Comparison of ENCODE assay signal across 11 cellular contexts in genomic region chr11:2466869-2467694, GRCh38. TPM values are rescaled to one million over a fixed set of nuclear protein-coding genes. Genes with fewer than 3 reads are reported as not detected.
A peak's percentile ranks its signal among the peaks of the same experiment; 100 is the strongest.
DNase-seq lines count a peak whose midpoint lies in the region; ATAC-seq, FAIRE-seq and TF ChIP-seq lines count a peak whose summit lies in the region.
"Had no signal": no experiment of that assay in that cellular context is flagged by ENCODE, and none has a peak within 500 bp of the region (broad histone marks: within the 10 kb centered on the region; RNA-seq: fewer than 3 reads in every experiment).

No MANE protein-coding gene starts in this region.

- FAIRE-seq in K562 (lab: Jason Lieb, UNC) = no peak
- FAIRE-seq: endothelial cell of umbilical vein, GM19239 had no signal

- peaks cover 0 to 23% of the 10 kb centered on the region in 2 experiments; a peak in 2 of 5 replicates for H3K4me1 ChIP-seq in K562 (replicated peaks in 1 of 2; ENCODE audit: control insufficient read depth in 2 of 2, insufficient read depth in 2 of 2, low read length in 2 of 2)

- peak overlapping the region in 1 of 2 experiments; percentile 52; a peak in 2 of 4 replicates for H3K9ac ChIP-seq in K562 (ENCODE audit: insufficient read depth in 1 of 2, low read depth in 2 of 2, low read length in 2 of 2)

- no TSS peak for BruUV-seq in K562 (replicated peaks; lab: Mats Ljungman, UMichigan)

- H3K4me1 Mint-ChIP-seq in stimulated activated naive CD8-positive, alpha-beta T cell treated with anti-CD3 and anti-CD28 coated beads, Interleukin-15, Interleukin-2, amounts not matched to agents 100 ng/mL and 50 ng/mL, for 24 hours (ENCODE audit: low read depth) = peaks cover 44% of the 10 kb centered on the region

- no peaks in the 10 kb centered on the region for H3K9me3 ChIP-seq in K562 (replicated peaks; ENCODE audit: control insufficient read depth, insufficient read depth, low read depth, low read length)

- WGBS in K562 (ENCODE audit: insufficient coverage, low coverage, missing lambda C conversion rate) = 9% methylated on average over 16 of the region's 16 CpGs

- H2AFZ ChIP-seq in K562 (ENCODE audit: low read depth, low read length) = no peak overlapping the region

- TF ChIP-seq RAD21 in K562 (CRISPR knock-in tag; conservative IDR thresholded peaks at IDR 0.05 in 1 of 2, IDR thresholded peaks at IDR 0.05 in 1 of 2) = no peak

- CTCF ChIA-PET in K562 (lab: Yijun Ruan, JAX; ENCODE audit: low intra/inter-chr PET ratio) = no interaction called here

- peak; percentile 77 for DNase-seq in activated CD8-positive, alpha-beta memory T cell treated with anti-CD3 and anti-CD28 coated beads for 24 hours
- no peak for DNase-seq in activated CD8-positive, alpha-beta memory T cell treated with anti-CD3 and anti-CD28 coated beads, Interleukin-2, amount 50 U/mL, for 4 hours
- peak in 3 of 5 donors; percentile 39 to 79 (median 39) for DNase-seq in T-helper 1 cell
- peak in 2 of 4 experiments; percentile 5 to 10 for DNase-seq in K562 (ENCODE audit: extremely low read depth in 1 of 4, low spot score in 3 of 4)
- DNase-seq in NCI-H82 (lab: John Stamatoyannopoulos, UW) = no peak
- DNase-seq in NCI-H748 treated with DMSO at 0.1 percent for 48 hours (lab: John Stamatoyannopoulos, UW) = no peak

- H3K4me2 ChIP-seq in K562 (ENCODE audit: insufficient read depth, low read length) = no peak overlapping the region

- peaks cover 2% of the 10 kb centered on the region for H3K9me1 ChIP-seq in K562 (ENCODE audit: control insufficient read depth, insufficient read depth, low read length)

- TF ChIP-seq POLR2A in K562 (conservative IDR thresholded peaks at IDR 0.05) = no peak

- intact Hi-C loops in K562 (cut with micrococcal nuclease) = no loop called here

- no peak for TF ChIP-seq CTCF in K562 (IDR thresholded peaks at IDR 0.05 in 2 of 3, conservative IDR thresholded peaks at IDR 0.05 in 1 of 3; ENCODE audit: insufficient read depth in 2 of 3, low read depth in 1 of 3, low read length in 3 of 3)

- no peaks in the 10 kb centered on the region for H3K9me3 Mint-ChIP-seq in stimulated activated naive CD8-positive, alpha-beta T cell treated with anti-CD3 and anti-CD28 coated beads, Interleukin-15, Interleukin-2, amounts not matched to agents 100 ng/mL and 50 ng/mL, for 24 hours

- no peaks in the 10 kb centered on the region for H3K36me3 Mint-ChIP-seq in stimulated activated naive CD8-positive, alpha-beta T cell treated with anti-CD3 and anti-CD28 coated beads, Interleukin-15, Interleukin-2, amounts not matched to agents 100 ng/mL and 50 ng/mL, for 24 hours (ENCODE audit: low read depth)

- peak overlapping the region; percentile 5 for H3K4me3 Mint-ChIP-seq in stimulated activated naive CD8-positive, alpha-beta T cell treated with anti-CD3 and anti-CD28 coated beads, Interleukin-15, Interleukin-2, amounts not matched to agents 100 ng/mL and 50 ng/mL, for 24 hours

- POLR2A ChIA-PET in K562 (lab: Yijun Ruan, JAX) = no interaction called here

- H3K79me2 ChIP-seq in K562 (ENCODE audit: control insufficient read depth, insufficient read depth, low read length) = no peaks in the 10 kb centered on the region

- H3K27me3 ChIP-seq in K562 (ENCODE audit: control insufficient read depth in 2 of 2, insufficient read depth in 2 of 2, low read length in 2 of 2) = peaks cover 17 to 74% of the 10 kb centered on the region in 2 experiments; a peak in 4 of 5 replicates

- no peak overlapping the region for H3K27ac Mint-ChIP-seq in stimulated activated naive CD8-positive, alpha-beta T cell treated with anti-CD3 and anti-CD28 coated beads, Interleukin-15, Interleukin-2, amounts not matched to agents 100 ng/mL and 50 ng/mL, for 24 hours

- no peaks in the 10 kb centered on the region for H3K36me3 ChIP-seq in K562 (ENCODE audit: control insufficient read depth, insufficient read depth, low read length)

- no peak for TF ChIP-seq EP300 in K562 (IDR thresholded peaks at IDR 0.05; ENCODE audit: low read length)

- ATAC-seq in K562 (peak; percentile 39; the same call in 2 of the 3 replicates), GM21723 (IDR thresholded peaks at IDR 0.05; ENCODE audit: unreplicated experiment) (no peak)

- H3K4me3 ChIP-seq in K562 = no peak overlapping the region

- H3K27me3 Mint-ChIP-seq in stimulated activated naive CD8-positive, alpha-beta T cell treated with anti-CD3 and anti-CD28 coated beads, Interleukin-15, Interleukin-2, amounts not matched to agents 100 ng/mL and 50 ng/mL, for 24 hours = no peaks in the 10 kb centered on the region

- 0 out of 2 replicates have a peak, but pooled peaks cover 3% of the 10 kb centered on the region for H4K20me1 ChIP-seq in K562 (replicated peaks; ENCODE audit: control insufficient read depth, insufficient read depth, low read length)

- in situ Hi-C loops in K562 (cut with MboI) = no loop called here

- H3K27ac ChIP-seq in K562 (ENCODE audit: extremely low read depth, low read depth, low read length) = no peak overlapping the region

TF ChIP-seq in K562, 482 proteins besides CTCF, POLR2A, EP300 and RAD21 (continues in another document):
- TF ChIP-seq ATF4 (CRISPR knock-in tag; IDR thresholded peaks at IDR 0.05) = no peak
- TF ChIP-seq TFAP4 (CRISPR knock-in tag; IDR thresholded peaks at IDR 0.05; ENCODE audit: borderline replicate concordance) = peak; percentile 59; the same call in 1 of the 2 replicates
- peak; percentile 58 for TF ChIP-seq GABPA (tag; conservative IDR thresholded peaks at IDR 0.05; ENCODE audit: low read depth)
- TF ChIP-seq BRCA1 (IDR thresholded peaks at IDR 0.05) = no peak
- no peak for TF ChIP-seq BRCA1 (CRISPR knock-in tag; IDR thresholded peaks at IDR 0.05)
- TF ChIP-seq ZNF124 (CRISPR knock-in tag; IDR thresholded peaks at IDR 0.05) = no peak
- 0 out of 4 replicates have a peak, but pooled peaks of 1 of the 2 experiments have one; percentile 22 for TF ChIP-seq MAZ (CRISPR knock-in tag; conservative IDR thresholded peaks at IDR 0.05 in 1 of 2, IDR thresholded peaks at IDR 0.05 in 1 of 2)
- no peak for TF ChIP-seq POLR3A (IDR thresholded peaks at IDR 0.05; ENCODE audit: borderline replicate concordance, extremely low read depth, insufficient read depth, insufficient read length)
- TF ChIP-seq NFYB (IDR thresholded peaks at IDR 0.05; ENCODE audit: extremely low read depth, insufficient read length) = no peak

RNA-seq across cellular contexts. Expression of gene KCNQ1, which starts 22.3 kb away (rescaled TPM):
- total RNA-seq in K562 (2011; cell fraction: chromatin; rRNA removed; ENCODE audit: low replicate concordance) = not detected in 2 replicates
- not detected in 2 replicates for total RNA-seq in K562 (2011; cell fraction: nucleolus; rRNA removed)
- not detected in 2 replicates for total RNA-seq in K562 (2011; cell fraction: nucleoplasm; rRNA removed)
- total RNA-seq in K562 (2014; rRNA removed) = not detected in 2 replicates
- total RNA-seq in K562 (2014; rRNA removed; fragmentation: Illumina TruSeq; extraction: Trizol) = not detected in 2 replicates
- not detected in 2 replicates for total RNA-seq in K562 (2015; rRNA removed; fragmentation: Illumina TruSeq; extraction: Trizol)
- total RNA-seq in K562 (2021) = 0.44 and 0.45 TPM in 2 replicates
- not detected in 2 replicates for polyA plus RNA-seq in K562 (2011; rRNA removed)
- polyA plus RNA-seq in K562 (2011; cell fraction: cytosol; rRNA removed) = 0.01 and 0.06 TPM in 2 replicates
- not detected in 2 replicates for polyA plus RNA-seq in K562 (2011; cell fraction: nucleus; rRNA removed)
- not detected in 2 replicates for polyA plus RNA-seq in K562 (2012)
- not detected in 2 replicates for polyA plus RNA-seq in K562 (2014; fragmentation: Illumina TruSeq; extraction: Trizol)
- polyA plus RNA-seq in K562 (2014; fragmentation: Nextera tagmentation; extraction: Ambion mirVana) = not detected
- not detected in 2 replicates for polyA plus RNA-seq in K562 (2014; rRNA removed)
- polyA minus RNA-seq in K562 (2011; rRNA and poly(A)+ RNA removed) = not detected in 2 replicates
- polyA minus RNA-seq in K562 (2011; cell fraction: cytosol; rRNA and poly(A)+ RNA removed) = not detected in 2 replicates
- 0.13 TPM in 1 of 2 replicates, not detected in the other for polyA minus RNA-seq in K562 (2011; cell fraction: nucleus; rRNA and poly(A)+ RNA removed)
- total RNA-seq: M059J had no signal

RNA-seq across cellular contexts. Expression of gene TRPM5, which starts 22.8 kb away (rescaled TPM):
- total RNA-seq in K562 (2011; cell fraction: chromatin; rRNA removed; ENCODE audit: low replicate concordance) = not detected in 2 replicates
- total RNA-seq in K562 (2011; cell fraction: nucleolus; rRNA removed) = not detected in 2 replicates
- total RNA-seq in K562 (2011; cell fraction: nucleoplasm; rRNA removed) = not detected in 2 replicates
- total RNA-seq in K562 (2014; rRNA removed) (not detected in 2 replicates), K562 (2014; rRNA removed; fragmentation: Illumina TruSeq; extraction: Trizol) (not detected in 2 replicates), K562 (2015; rRNA removed; fragmentation: Illumina TruSeq; extraction: Trizol) (not detected in 2 replicates), K562 (2021) (not detected in 2 replicates)
- polyA plus RNA-seq in K562 (2011; rRNA removed) (not detected in 2 replicates), K562 (2014; fragmentation: Illumina TruSeq; extraction: Trizol) (not detected in 2 replicates), K562 (2014; fragmentation: Nextera tagmentation; extraction: Ambion mirVana) (not detected), K562 (2014; rRNA removed) (not detected in 2 replicates)
- not detected in 2 replicates for polyA plus RNA-seq in K562 (2011; cell fraction: cytosol; rRNA removed)
- polyA plus RNA-seq in K562 (2011; cell fraction: nucleus; rRNA removed) = not detected in 2 replicates
- 0.03 TPM in 1 of 2 replicates, not detected in the other for polyA plus RNA-seq in K562 (2012)
- polyA minus RNA-seq in K562 (2011; rRNA and poly(A)+ RNA removed) = not detected in 2 replicates
- not detected in 2 replicates for polyA minus RNA-seq in K562 (2011; cell fraction: cytosol; rRNA and poly(A)+ RNA removed)
- not detected in 2 replicates for polyA minus RNA-seq in K562 (2011; cell fraction: nucleus; rRNA and poly(A)+ RNA removed)
- total RNA-seq: endothelial cell of umbilical vein, M059J had no signal
- polyA plus RNA-seq: endothelial cell of umbilical vein had no signal

Comparison
In these comparisons a context has a peak if more than half of its experiments do, and no peak if none do; other contexts are left out.
1. DNase-seq: peak in activated CD8-positive, alpha-beta memory T cell treated with anti-CD3 and anti-CD28 coated beads for 24 hours (single experiment) and T-helper 1 cell (3 of 5); none in activated CD8-positive, alpha-beta memory T cell treated with anti-CD3 and anti-CD28 coated beads, Interleukin-2, amount 50 U/mL, for 4 hours (single experiment), NCI-H82 (single experiment) and NCI-H748 treated with DMSO at 0.1 percent for 48 hours (single experiment).